ENCODE assay signal across 1 cellular context in the genomic region with DNA sequence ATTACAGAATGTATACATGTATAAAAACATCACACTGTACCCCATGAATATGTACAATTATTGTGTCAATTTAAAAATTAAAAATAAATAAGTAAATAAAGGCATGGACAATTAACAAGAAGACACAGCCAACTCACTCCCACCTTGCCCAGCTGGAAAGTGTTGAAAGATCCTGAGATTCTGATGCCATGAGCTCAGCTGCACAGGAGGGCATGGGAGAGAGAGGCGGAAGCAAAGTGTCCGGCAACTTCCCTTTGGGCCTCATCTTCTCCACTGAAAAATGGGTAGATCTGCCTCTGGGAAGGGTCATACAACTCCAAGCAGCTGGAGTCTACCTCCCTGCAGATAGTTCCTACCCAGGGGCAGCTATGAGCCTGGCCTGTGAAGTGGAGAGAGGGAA.
TF ChIP-seq lines count a peak whose summit lies in the region.

No MANE protein-coding gene starts in this region.

TF ChIP-seq in GM12878, 131 proteins besides CTCF, POLR2A, EP300 and RAD21:
- no peak for TF ChIP-seq WRNIP1 (IDR thresholded peaks at IDR 0.05; ENCODE audit: borderline replicate concordance, low read depth, low read length)
